Comparison of ENCODE assay signal across 1 cellular context in genomic region chr21:42923553-42924432, GRCh38.
A peak's percentile ranks its signal among the peaks of the same experiment; 100 is the strongest.
TF ChIP-seq lines count a peak whose summit lies in the region.

No MANE protein-coding gene starts in this region.

TF ChIP-seq in HepG2, 621 proteins besides CTCF, POLR2A, EP300 and RAD21 (continues in another document):
- TF ChIP-seq ZNF138 (CRISPR knock-in tag; IDR thresholded peaks at IDR 0.05; ENCODE audit: low read depth) (no peak), BRD4 (CRISPR knock-in tag; IDR thresholded peaks at IDR 0.05) (no peak), RFX1 (IDR thresholded peaks at IDR 0.05) (no peak), PHF5A (CRISPR knock-in tag; IDR thresholded peaks at IDR 0.05; ENCODE audit: low read depth, unreplicated experiment) (no peak), GATAD2A (CRISPR knock-in tag; IDR thresholded peaks at IDR 0.05) (0 out of 2 replicates have a peak, but pooled peaks have one; percentile 32), ZNF737 (CRISPR knock-in tag; IDR thresholded peaks at IDR 0.05; ENCODE audit: borderline replicate concordance) (no peak), POLR2AphosphoS2 (IDR thresholded peaks at IDR 0.05; ENCODE audit: low read depth, low read length) (no peak), MXI1 (IDR thresholded peaks at IDR 0.05; ENCODE audit: borderline replicate concordance, low read depth, low read length) (peak; percentile 38; the same call in 1 of the 3 replicates), RXRB (CRISPR knock-in tag; IDR thresholded peaks at IDR 0.05; ENCODE audit: borderline replicate concordance) (0 out of 2 replicates have a peak, but pooled peaks have one; percentile 45), MTA1 (CRISPR knock-in tag; IDR thresholded peaks at IDR 0.05; ENCODE audit: borderline replicate concordance) (no peak), ZNF331 (CRISPR knock-in tag; IDR thresholded peaks at IDR 0.05) (no peak), GLI4 (CRISPR knock-in tag; IDR thresholded peaks at IDR 0.05; ENCODE audit: borderline replicate concordance) (no peak), ELF1 (CRISPR knock-in tag; IDR thresholded peaks at IDR 0.05) (peak; percentile 85), ZNF382 (CRISPR knock-in tag; IDR thresholded peaks at IDR 0.05; ENCODE audit: borderline replicate concordance) (no peak), ZNF263 (CRISPR knock-in tag; IDR thresholded peaks at IDR 0.05) (no peak), ZNF772 (CRISPR knock-in tag; IDR thresholded peaks at IDR 0.05) (no peak), GZF1 (CRISPR knock-in tag; IDR thresholded peaks at IDR 0.05) (no peak), MAZ (IDR thresholded peaks at IDR 0.05; ENCODE audit: borderline replicate concordance, low read depth, low read length) (no peak), MAZ (CRISPR knock-in tag; IDR thresholded peaks at IDR 0.05; ENCODE audit: low read depth) (0 out of 2 replicates have a peak, but pooled peaks have one; percentile 31), ZNF891 (CRISPR knock-in tag; IDR thresholded peaks at IDR 0.05) (no peak), ATF1 (CRISPR knock-in tag; IDR thresholded peaks at IDR 0.05) (no peak), STAG1 (CRISPR knock-in tag; IDR thresholded peaks at IDR 0.05) (peak; percentile 78), ZNF646 (CRISPR knock-in tag; IDR thresholded peaks at IDR 0.05) (no peak), HMGXB4 (CRISPR knock-in tag; IDR thresholded peaks at IDR 0.05; ENCODE audit: borderline replicate concordance in 1 of 2, low read depth in 1 of 2) (peak; percentile 41 to 44; a peak in 1 of 4 replicates), GATAD1 (CRISPR knock-in tag; IDR thresholded peaks at IDR 0.05) (0 out of 2 replicates have a peak, but pooled peaks have one; percentile 26), CBX1 (IDR thresholded peaks at IDR 0.05; ENCODE audit: low read depth) (no peak), ZNF768 (CRISPR knock-in tag; IDR thresholded peaks at IDR 0.05) (no peak), ZNF770 (CRISPR knock-in tag; IDR thresholded peaks at IDR 0.05) (no peak), ERF (CRISPR knock-in tag; IDR thresholded peaks at IDR 0.05) (0 out of 2 replicates have a peak, but pooled peaks have one; percentile 40), TFDP2 (CRISPR knock-in tag; IDR thresholded peaks at IDR 0.05) (peak; percentile 85), SIN3A (IDR thresholded peaks at IDR 0.05; ENCODE audit: borderline replicate concordance, low read depth, low read length) (0 out of 2 replicates have a peak, but pooled peaks have one; percentile 26), SYNCRIP (IDR thresholded peaks at IDR 0.05; ENCODE audit: insufficient read depth, low read depth, low read length) (no peak), ZFAT (CRISPR knock-in tag; conservative IDR thresholded peaks at IDR 0.05) (no peak), ZNF691 (CRISPR knock-in tag; IDR thresholded peaks at IDR 0.05; ENCODE audit: borderline replicate concordance, low read depth) (no peak), FOSL1 (CRISPR knock-in tag; IDR thresholded peaks at IDR 0.05; ENCODE audit: borderline replicate concordance) (no peak), HOXA3 (CRISPR knock-in tag; IDR thresholded peaks at IDR 0.05) (no peak), ZBTB43 (CRISPR knock-in tag; conservative IDR thresholded peaks at IDR 0.05) (no peak), MIXL1 (CRISPR knock-in tag; IDR thresholded peaks at IDR 0.05) (no peak), ELF3 (CRISPR knock-in tag; IDR thresholded peaks at IDR 0.05) (peak; percentile 26; the same call in 1 of the 2 replicates), SRSF1 (optimal IDR thresholded peaks at IDR 0.05; ENCODE audit: low read depth, low read length) (no peak), REST (IDR thresholded peaks at IDR 0.05; ENCODE audit: borderline replicate concordance in 1 of 2, low read depth in 1 of 2, low read length in 2 of 2) (no peak), MEIS1 (CRISPR knock-in tag; IDR thresholded peaks at IDR 0.05; ENCODE audit: borderline replicate concordance) (no peak), ZNF101 (CRISPR knock-in tag; IDR thresholded peaks at IDR 0.05; ENCODE audit: borderline replicate concordance, low read depth) (no peak), SAP130 (CRISPR knock-in tag; IDR thresholded peaks at IDR 0.05; ENCODE audit: low read depth) (0 out of 2 replicates have a peak, but pooled peaks have one; percentile 48), NFYB (CRISPR knock-in tag; IDR thresholded peaks at IDR 0.05) (no peak), ATF3 (CRISPR knock-in tag; IDR thresholded peaks at IDR 0.05) (no peak), ZFY (CRISPR knock-in tag; IDR thresholded peaks at IDR 0.05) (no peak), TBX2 (CRISPR knock-in tag; IDR thresholded peaks at IDR 0.05; ENCODE audit: borderline replicate concordance) (no peak), TFDP1 (CRISPR knock-in tag; IDR thresholded peaks at IDR 0.05; ENCODE audit: borderline replicate concordance) (peak; percentile 81; the same call in 1 of the 2 replicates)
